Comparison of ENCODE assay signal across 1 cellular context in the genomic region with DNA sequence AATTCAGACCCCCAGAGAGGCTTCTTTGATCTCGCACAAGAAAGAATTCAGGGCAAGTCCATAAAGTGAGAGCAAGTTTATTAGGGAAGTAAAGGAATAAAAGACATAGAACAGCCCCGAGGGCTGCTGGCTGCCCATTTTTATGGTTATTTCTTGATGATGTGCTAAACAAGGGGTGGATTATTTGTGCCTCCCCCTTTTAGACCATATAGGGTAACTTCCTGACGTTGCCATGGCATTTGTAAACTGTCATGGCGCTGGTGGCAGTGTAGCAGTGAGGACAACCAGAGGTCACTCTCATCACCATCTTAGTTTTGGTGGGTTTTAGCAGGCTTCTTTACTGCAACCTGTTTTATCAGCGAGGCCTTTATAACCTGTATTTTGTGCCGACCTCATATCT. TPM values are rescaled to one million over a fixed set of nuclear protein-coding genes. Genes with fewer than 3 reads are reported as not detected.
"Had no signal": no experiment of that assay in that cellular context is flagged by ENCODE, and none has a peak within 500 bp of the region (broad histone marks: within the 10 kb centered on the region; RNA-seq: fewer than 3 reads in every experiment).

No MANE protein-coding gene starts in this region.

RNA-seq across cellular contexts. Expression of a gene that starts 7.5 kb away (rescaled TPM):
- total RNA-seq: body of pancreas had no signal
